ENCODE assay signal across 2 cellular contexts in the genomic region with DNA sequence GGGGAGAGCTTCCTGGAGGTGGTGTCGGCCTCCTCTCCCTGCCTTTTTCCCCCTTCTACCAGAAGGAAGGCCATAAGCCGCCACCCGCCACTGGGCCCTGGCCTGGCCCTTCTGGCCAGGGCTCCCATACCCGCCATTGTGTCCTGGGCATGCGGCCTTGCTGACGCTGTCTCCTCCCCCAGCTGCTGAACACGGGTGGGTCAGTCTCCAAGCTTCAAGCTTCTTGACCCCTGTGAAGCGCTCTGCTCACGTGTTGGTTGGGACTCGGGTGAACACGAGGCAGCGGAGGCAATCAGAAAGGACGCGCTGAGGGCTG.
TF ChIP-seq lines count a peak whose summit lies in the region.

No MANE protein-coding gene starts in this region.

TF ChIP-seq in HepG2, 621 proteins besides CTCF, POLR2A, EP300 and RAD21:
- no peak for TF ChIP-seq TCF7L2 (IDR thresholded peaks at IDR 0.05; ENCODE audit: low read depth, low read length)
- peak; percentile 62; the same call in 1 of the 2 replicates for TF ChIP-seq ZBTB33 (CRISPR knock-in tag; IDR thresholded peaks at IDR 0.05)

TF ChIP-seq in H1, 55 proteins besides CTCF, POLR2A, EP300 and RAD21:
- TF ChIP-seq SP4 (IDR thresholded peaks at IDR 0.05; ENCODE audit: low read length) (no peak), SP1 (IDR thresholded peaks at IDR 0.05; ENCODE audit: low read depth, low read length) (no peak), CHD1 (IDR thresholded peaks at IDR 0.05; ENCODE audit: low read depth, low read length) (no peak), SRF (IDR thresholded peaks at IDR 0.05; ENCODE audit: low read depth, low read length) (no peak), FOSL1 (IDR thresholded peaks at IDR 0.05; ENCODE audit: insufficient read depth, low read depth, low read length) (no peak), TBP (IDR thresholded peaks at IDR 0.05; ENCODE audit: low read depth, low read length) (no peak), GTF2F1 (IDR thresholded peaks at IDR 0.05; ENCODE audit: borderline replicate concordance, low read depth, low read length) (no peak), HDAC6 (IDR thresholded peaks at IDR 0.05; ENCODE audit: low read depth, low read length) (no peak), USF2 (IDR thresholded peaks at IDR 0.05; ENCODE audit: low read length) (no peak), KDM1A (IDR thresholded peaks at IDR 0.05; ENCODE audit: borderline replicate concordance, low read length) (no peak), RNF2 (IDR thresholded peaks at IDR 0.05; ENCODE audit: borderline replicate concordance, low read depth, low read length, missing control alignments, poor library complexity, severe bottlenecking) (no peak), YY1 (IDR thresholded peaks at IDR 0.05; ENCODE audit: low read depth, low read length) (no peak), BACH1 (IDR thresholded peaks at IDR 0.05; ENCODE audit: low read length) (no peak), CHD7 (IDR thresholded peaks at IDR 0.05; ENCODE audit: insufficient replicate concordance, low read length) (no peak), RXRA (IDR thresholded peaks at IDR 0.05; ENCODE audit: insufficient read depth, low read depth, low read length) (no peak), MAFK (IDR thresholded peaks at IDR 0.05; ENCODE audit: low read depth, low read length) (no peak), SIRT6 (IDR thresholded peaks at IDR 0.05; ENCODE audit: low read length) (no peak)
- TF ChIP-seq, protein P1, sequence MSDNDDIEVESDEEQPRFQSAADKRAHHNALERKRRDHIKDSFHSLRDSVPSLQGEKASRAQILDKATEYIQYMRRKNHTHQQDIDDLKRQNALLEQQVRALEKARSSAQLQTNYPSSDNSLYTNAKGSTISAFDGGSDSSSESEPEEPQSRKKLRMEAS (IDR thresholded peaks at IDR 0.05), result no peak
